In the genomic region with DNA sequence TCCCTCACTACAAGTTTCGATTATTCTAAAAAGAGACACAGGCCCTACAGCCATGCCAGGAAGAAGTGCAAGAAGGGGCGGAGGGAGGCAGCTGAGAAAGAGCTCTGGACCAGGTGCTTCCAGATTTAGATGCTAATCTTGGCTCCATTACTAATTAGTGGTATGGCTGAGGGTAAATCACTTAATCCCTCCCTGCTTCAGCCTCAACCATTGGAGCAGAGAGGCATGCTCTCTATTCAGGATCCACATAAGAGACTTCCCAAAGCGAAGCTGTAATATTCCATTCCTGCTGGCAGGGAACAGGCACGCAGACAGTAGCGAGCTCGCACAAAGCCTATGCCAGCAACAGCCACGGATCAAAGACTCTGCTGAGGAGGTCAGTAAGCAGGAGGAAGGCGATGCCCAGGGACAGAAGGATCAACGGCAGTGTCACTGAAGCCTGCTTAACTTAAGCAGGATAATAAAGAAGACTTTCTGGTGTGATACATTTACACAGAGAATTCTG, we compare ENCODE assay signal across 1 cellular context.
TF ChIP-seq lines count a peak whose summit lies in the region.

No MANE protein-coding gene starts in this region.

TF ChIP-seq in HepG2, 621 proteins besides CTCF, POLR2A, EP300 and RAD21 (continued from another document):
- TF ChIP-seq ZNF574 (CRISPR knock-in tag; IDR thresholded peaks at IDR 0.05) (peak; percentile 30; the same call in 1 of the 2 replicates), ZBTB38 (CRISPR knock-in tag; IDR thresholded peaks at IDR 0.05) (peak; percentile 95), ZSCAN25 (CRISPR knock-in tag; IDR thresholded peaks at IDR 0.05) (0 out of 2 replicates have a peak, but pooled peaks have one; percentile 38), ELF3 (CRISPR knock-in tag; IDR thresholded peaks at IDR 0.05) (no peak), POLR2AphosphoS5 (IDR thresholded peaks at IDR 0.05; ENCODE audit: low read depth, low read length) (peak; percentile 44; the same call in 1 of the 2 replicates), PAWR (CRISPR knock-in tag; IDR thresholded peaks at IDR 0.05; ENCODE audit: borderline replicate concordance) (no peak), POLR2G (IDR thresholded peaks at IDR 0.05; ENCODE audit: low read depth, low read length) (peak; percentile 51), PRPF4 (IDR thresholded peaks at IDR 0.05; ENCODE audit: low read depth, low read length, poor library complexity, severe bottlenecking) (peak; percentile 48), ZNF687 (CRISPR knock-in tag; IDR thresholded peaks at IDR 0.05) (peak; percentile 31), ZHX2 (IDR thresholded peaks at IDR 0.05; ENCODE audit: low read depth) (no peak), ZHX2 (CRISPR knock-in tag; IDR thresholded peaks at IDR 0.05; ENCODE audit: borderline replicate concordance) (no peak)
- TF ChIP-seq, protein P1, sequence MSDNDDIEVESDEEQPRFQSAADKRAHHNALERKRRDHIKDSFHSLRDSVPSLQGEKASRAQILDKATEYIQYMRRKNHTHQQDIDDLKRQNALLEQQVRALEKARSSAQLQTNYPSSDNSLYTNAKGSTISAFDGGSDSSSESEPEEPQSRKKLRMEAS (IDR thresholded peaks at IDR 0.05), result 0 out of 2 replicates have a peak, but pooled peaks have one; percentile 23
- TF ChIP-seq, protein P2, sequence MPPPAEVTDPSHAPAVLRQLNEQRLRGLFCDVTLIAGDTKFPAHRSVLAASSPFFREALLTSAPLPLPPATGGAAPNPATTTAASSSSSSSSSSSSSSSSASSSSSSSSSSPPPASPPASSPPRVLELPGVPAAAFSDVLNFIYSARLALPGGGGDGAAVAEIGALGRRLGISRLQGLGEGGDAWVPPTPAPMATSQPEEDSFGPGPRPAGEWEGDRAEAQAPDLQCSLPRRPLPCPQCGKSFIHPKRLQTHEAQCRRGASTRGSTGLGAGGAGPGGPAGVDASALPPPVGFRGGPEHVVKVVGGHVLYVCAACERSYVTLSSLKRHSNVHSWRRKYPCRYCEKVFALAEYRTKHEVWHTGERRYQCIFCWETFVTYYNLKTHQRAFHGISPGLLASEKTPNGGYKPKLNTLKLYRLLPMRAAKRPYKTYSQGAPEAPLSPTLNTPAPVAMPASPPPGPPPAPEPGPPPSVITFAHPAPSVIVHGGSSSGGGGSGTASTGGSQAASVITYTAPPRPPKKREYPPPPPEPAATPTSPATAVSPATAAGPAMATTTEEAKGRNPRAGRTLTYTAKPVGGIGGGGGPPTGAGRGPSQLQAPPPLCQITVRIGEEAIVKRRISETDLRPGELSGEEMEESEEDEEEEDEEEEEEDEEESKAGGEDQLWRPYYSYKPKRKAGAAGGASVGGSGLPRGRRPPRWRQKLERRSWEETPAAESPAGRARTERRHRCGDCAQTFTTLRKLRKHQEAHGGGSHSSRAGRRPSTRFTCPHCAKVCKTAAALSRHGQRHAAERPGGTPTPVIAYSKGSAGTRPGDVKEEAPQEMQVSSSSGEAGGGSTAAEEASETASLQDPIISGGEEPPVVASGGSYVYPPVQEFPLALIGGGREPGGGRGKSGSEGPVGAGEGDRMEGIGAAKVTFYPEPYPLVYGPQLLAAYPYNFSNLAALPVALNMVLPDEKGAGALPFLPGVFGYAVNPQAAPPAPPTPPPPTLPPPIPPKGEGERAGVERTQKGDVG (CRISPR knock-in tag; IDR thresholded peaks at IDR 0.05; ENCODE audit: borderline replicate concordance), result peak; percentile 64; the same call in 1 of the 2 replicates
TF ChIP-seq in HepG2: peak in this region for 12.
